Comparison of ENCODE assay signal across 8 cellular contexts in genomic region chr22:28799125-28799833, GRCh38. TPM values are rescaled to one million over a fixed set of nuclear protein-coding genes. Genes with fewer than 3 reads are reported as not detected.
DNase-seq lines count a peak whose midpoint lies in the region; ATAC-seq, FAIRE-seq and TF ChIP-seq lines count a peak whose summit lies in the region.

No MANE protein-coding gene starts in this region.

- peak overlapping the region; percentile 84 for H3K4me3 Mint-ChIP-seq in activated naive CD4-positive, alpha-beta T cell treated with anti-CD3 and anti-CD28 coated beads, Interleukin-2, amount 10 ng/mL, durations not matched to agents 7 days and 5 days

- no peaks in the 10 kb centered on the region for H3K9me3 Mint-ChIP-seq in activated naive CD4-positive, alpha-beta T cell treated with anti-CD3 and anti-CD28 coated beads, Interleukin-2, amount 10 ng/mL, durations not matched to agents 7 days and 5 days

- no peak for TF ChIP-seq CTCF in pancreas (IDR thresholded peaks at IDR 0.05)

- peak overlapping the region; percentile 80 to 94 (median 88) for H3K4me3 ChIP-seq in pancreas

- 0 to 1% methylated on average over 7 of the region's 7 CpGs for WGBS in pancreas, 2 donors

- H3K36me3 Mint-ChIP-seq in activated naive CD4-positive, alpha-beta T cell treated with anti-CD3 and anti-CD28 coated beads, Interleukin-2, amount 10 ng/mL, durations not matched to agents 7 days and 5 days, result peaks cover 72% of the 10 kb centered on the region

- DNase-seq in 8988T (peak; percentile 34), GM04504 (ENCODE audit: low read depth) (peak; percentile 87), NCI-H226 (peak; percentile 66), glomerular visceral epithelial cell (ENCODE audit: extremely low spot score) (peak; percentile 72), pancreas (peak in 1 of 6 donors; percentile 52)
- DNase-seq in activated naive CD4-positive, alpha-beta T cell treated with anti-CD3 and anti-CD28 coated beads, Interleukin-2, amount 10 ng/mL, durations not matched to agents 7 days and 5 days, result peak; percentile 44

- no peaks in the 10 kb centered on the region for H3K9me3 ChIP-seq in pancreas

- H3K27me3 ChIP-seq in pancreas, result no peaks in the 10 kb centered on the region

- no peak for FAIRE-seq in pancreas (lab: Jason Lieb, UNC)

- CTCF ChIA-PET in activated naive CD4-positive, alpha-beta T cell treated with anti-CD3 and anti-CD28 coated beads, Interleukin-2, amount 10 ng/mL, durations not matched to agents 7 days and 5 days (lab: Charles Lee), result interaction anchor here (0.6 to 3.1 kb wide), 6 partner anchors 9 to 30 kb away, joined by 3 to 18 read pairs (median 5); no protein-coding TSS in a partner anchor

- H3K4me1 ChIP-seq in pancreas, result peaks cover 0 to 29% (median 4%) of the 10 kb centered on the region in 3 donors

- H3K27ac Mint-ChIP-seq in activated naive CD4-positive, alpha-beta T cell treated with anti-CD3 and anti-CD28 coated beads, Interleukin-2, amount 10 ng/mL, durations not matched to agents 7 days and 5 days, result peak overlapping the region; percentile 89

- ATAC-seq in pancreas (peak in 2 of 4 donors; percentile 2 to 19), HG02973 (IDR thresholded peaks at IDR 0.05; ENCODE audit: unreplicated experiment) (no peak), HG02623 (IDR thresholded peaks at IDR 0.05; ENCODE audit: unreplicated experiment) (no peak)

- H3K4me1 Mint-ChIP-seq in activated naive CD4-positive, alpha-beta T cell treated with anti-CD3 and anti-CD28 coated beads, Interleukin-2, amount 10 ng/mL, durations not matched to agents 7 days and 5 days, result peaks cover 52% of the 10 kb centered on the region

- intact Hi-C loops in pancreas (cut with DNase I), result no loop called here

- H3K27ac ChIP-seq in pancreas, result peak overlapping the region; percentile 97 to 100 (median 100)

- H3K27me3 Mint-ChIP-seq in activated naive CD4-positive, alpha-beta T cell treated with anti-CD3 and anti-CD28 coated beads, Interleukin-2, amount 10 ng/mL, durations not matched to agents 7 days and 5 days, result peaks cover 3% of the 10 kb centered on the region

- peaks cover 0 to 50% (median 41%) of the 10 kb centered on the region in 3 donors for H3K36me3 ChIP-seq in pancreas

RNA-seq across cellular contexts. Expression of gene XBP1, which starts 1.1 kb away (rescaled TPM):
- 100 to 1,000 TPM; 505 to 974 (median 718) TPM for total RNA-seq in pancreas
- polyA plus RNA-seq in pancreas, result 100 to 1,000 TPM; 178 to 250 TPM

RNA-seq across cellular contexts. Expression of gene CCDC117, which starts 26.8 kb away (rescaled TPM):
- 10 to 100 TPM in 3 of 6 donors, 1 to 10 TPM in 3; 7.8 to 15.7 (median 10.0) TPM for total RNA-seq in pancreas
- 1 to 10 TPM; 5.1 to 5.3 TPM for polyA plus RNA-seq in pancreas

RNA-seq across cellular contexts. Expression of gene HSCB, which starts 57.4 kb away (rescaled TPM):
- 1 to 10 TPM; 7.0 to 9.3 (median 7.8) TPM for total RNA-seq in pancreas
- polyA plus RNA-seq in pancreas, result 10 to 100 TPM; 14.1 to 17.7 TPM

RNA-seq across cellular contexts. Expression of gene CHEK2, which starts 57.7 kb away (rescaled TPM):
- 1 to 10 TPM in 5 of 6 donors, under 1 TPM in 1; 0.83 to 4.6 (median 2.3) TPM for total RNA-seq in pancreas
- polyA plus RNA-seq in pancreas, result 1 to 10 TPM; 3.2 to 4.0 TPM
